19 cellular contexts compared by ENCODE assay signal in genomic region chr16:30127994-30128393, GRCh38. TPM values are rescaled to one million over a fixed set of nuclear protein-coding genes. Genes with fewer than 3 reads are reported as not detected.
DNase-seq lines count a peak whose midpoint lies in the region; ATAC-seq, FAIRE-seq and TF ChIP-seq lines count a peak whose summit lies in the region.
"Had no signal": no experiment of that assay in that cellular context is flagged by ENCODE, and none has a peak within 500 bp of the region (broad histone marks: within the 10 kb centered on the region; RNA-seq: fewer than 3 reads in every experiment).

No MANE protein-coding gene starts in this region.

- no peak for ATAC-seq in DND-41 (ENCODE audit: insufficient read depth, low read depth)
- ATAC-seq: CD8-positive, alpha-beta T cell had no signal

- H3K9me3 ChIP-seq in DND-41 (ENCODE audit: insufficient read depth, low read length, severe bottlenecking) (no peaks in the 10 kb centered on the region), HEK293 (ENCODE audit: control insufficient read depth, insufficient read depth, low read depth, low read length) (no peaks in the 10 kb centered on the region), H1 (ENCODE audit: insufficient read depth in 2 of 2, low read depth in 1 of 2, low read length in 1 of 2) (no peaks in the 10 kb centered on the region)

- H3K4me3 ChIP-seq in DND-41 (ENCODE audit: low read depth in 1 of 2, low read length in 2 of 2) (no peak overlapping the region), HEK293 (ENCODE audit: low read depth, low read length) (no peak overlapping the region), H1 (ENCODE audit: extremely low read depth in 1 of 4, insufficient read depth in 2 of 4, low read depth in 3 of 4, low read length in 4 of 4) (no peak overlapping the region)
- H3K4me3 ChIP-seq: BLaER1 treated with 17β-estradiol and CSF1 and Interleukin-3, amounts not matched to agents 10 nM and 100 nM had no signal

- H3K79me2 ChIP-seq in DND-41 (ENCODE audit: insufficient read depth, low read length) (peaks cover 5% of the 10 kb centered on the region), H1 (ENCODE audit: control insufficient read depth in 1 of 2, insufficient read depth in 2 of 2, low read length in 2 of 2) (no peaks in the 10 kb centered on the region)

- no peak overlapping the region for H2AK5ac ChIP-seq in H1 (ENCODE audit: low read depth, low read length)

- no peak overlapping the region for H3K14ac ChIP-seq in H1 (ENCODE audit: insufficient read length)

- no peak overlapping the region for H3K18ac ChIP-seq in H1 (ENCODE audit: extremely low read depth, low read length)

- H2BK5ac ChIP-seq in H1 (ENCODE audit: low read depth, low read length), result no peak overlapping the region

- no peak overlapping the region for H3K23ac ChIP-seq in H1 (ENCODE audit: insufficient read length)

- no peak overlapping the region for H3K27ac ChIP-seq in DND-41 (ENCODE audit: low read length)
- H3K27ac ChIP-seq in HEK293 (ENCODE audit: extremely low read depth, low read depth, low read length), result no peak overlapping the region
- H3K27ac ChIP-seq in H1 (ENCODE audit: low read depth, low read length), result no peak overlapping the region
- H3K27ac ChIP-seq: BLaER1 treated with 17β-estradiol and CSF1 and Interleukin-3, amounts not matched to agents 10 nM and 100 nM had no signal

- H3K36me3 ChIP-seq in DND-41 (ENCODE audit: insufficient read depth, low read length) (no peaks in the 10 kb centered on the region), HEK293 (ENCODE audit: control insufficient read depth in 2 of 2, insufficient read depth in 1 of 2, low read length in 2 of 2) (no peaks in the 10 kb centered on the region), H1 (ENCODE audit: control insufficient read depth in 2 of 4, insufficient read depth in 4 of 4, low read length in 3 of 4) (no peaks in the 10 kb centered on the region)
- H3K36me3 ChIP-seq: BLaER1 treated with 17β-estradiol and CSF1 and Interleukin-3, amounts not matched to agents 10 nM and 100 nM had no signal

- peaks cover 4% of the 10 kb centered on the region; the same call in 1 of the 2 replicates for H3K23me2 ChIP-seq in H1 (ENCODE audit: low read depth, low read length)

- no peak for FAIRE-seq in H1 (lab: Jason Lieb, UNC)
- FAIRE-seq: GM12891, GM19239, H54 had no signal

- no peaks in the 10 kb centered on the region for H3K79me1 ChIP-seq in H1 (ENCODE audit: low read depth, low read length)

- H3K27me3 ChIP-seq in DND-41 (ENCODE audit: insufficient read depth, low read length, poor library complexity) (no peaks in the 10 kb centered on the region), H1 (replicated peaks in 1 of 4; ENCODE audit: control insufficient read depth in 3 of 4, extremely low read depth in 1 of 4, insufficient read depth in 3 of 4, low read length in 3 of 4) (peaks cover 0 to 2% (median under 1%) of the 10 kb centered on the region in 4 experiments; a peak in 2 of 7 replicates)
- H3K27me3 ChIP-seq: BLaER1 treated with 17β-estradiol and CSF1 and Interleukin-3, amounts not matched to agents 10 nM and 100 nM had no signal

- H4K91ac ChIP-seq in H1 (replicated peaks; ENCODE audit: insufficient read length, low read length), result no peak overlapping the region

- no peaks in the 10 kb centered on the region for H4K20me1 ChIP-seq in DND-41 (ENCODE audit: insufficient read depth, low read length)
- H4K20me1 ChIP-seq in H1 (replicated peaks in 1 of 2; ENCODE audit: control insufficient read depth in 1 of 2, insufficient read depth in 2 of 2, low read length in 2 of 2), result no peaks in the 10 kb centered on the region
- H4K20me1 ChIP-seq: BLaER1 treated with 17β-estradiol and CSF1 and Interleukin-3, amounts not matched to agents 10 nM and 100 nM had no signal

- no peak for TF ChIP-seq EP300 in H1 (IDR thresholded peaks at IDR 0.05; ENCODE audit: borderline replicate concordance in 1 of 2, low read depth in 2 of 2, low read length in 2 of 2)

- H3K4ac ChIP-seq in H1 (replicated peaks; ENCODE audit: insufficient read length, low read depth, low read length), result no peak overlapping the region

- H2BK12ac ChIP-seq in H1 (ENCODE audit: low read depth, low read length), result no peak overlapping the region

- TF ChIP-seq RAD21 in H1 (IDR thresholded peaks at IDR 0.05 in 1 of 2, conservative IDR thresholded peaks at IDR 0.05 in 1 of 2; ENCODE audit: low read depth in 2 of 2, low read length in 2 of 2), result no peak

- no peak overlapping the region for H4K8ac ChIP-seq in H1 (ENCODE audit: extremely low read depth, insufficient read depth, low read length)

- DNase-seq in DND-41 (no peak), H1 (ENCODE audit: low read depth in 1 of 2, low spot score in 2 of 2) (no peak), NCI-H1930 (lab: John Stamatoyannopoulos, UW) (no peak)
- no peak for DNase-seq in activated CD4-positive, alpha-beta T cell treated with anti-CD3 and anti-CD28 coated beads, Interleukin-2, amount 50 U/mL, for 1 hour
- DNase-seq: Calu3; CD8-positive, alpha-beta T cell; DMS79 treated with DMSO at 0.1 percent for 48 hours; EL; HCEC 1CT; HFFc6; Karpas-422; KBM-7 had no signal

- no peak overlapping the region for H2BK15ac ChIP-seq in H1 (ENCODE audit: low read length)

- H3K9ac ChIP-seq in DND-41 (ENCODE audit: low read depth, low read length) (no peak overlapping the region), H1 (replicated peaks in 1 of 4; ENCODE audit: extremely low read depth in 1 of 4, low read depth in 3 of 4, low read length in 3 of 4) (no peak overlapping the region)
- H3K9ac ChIP-seq: BLaER1 treated with 17β-estradiol and CSF1 and Interleukin-3, amounts not matched to agents 10 nM and 100 nM had no signal

- TF ChIP-seq CTCF in DND-41 (IDR thresholded peaks at IDR 0.05; ENCODE audit: borderline replicate concordance, extremely low read depth, low read length, poor library complexity, severe bottlenecking), result no peak
- TF ChIP-seq CTCF in HEK293 (tag by site-specific recombination; IDR thresholded peaks at IDR 0.05), result no peak
- no peak for TF ChIP-seq CTCF in H1 (IDR thresholded peaks at IDR 0.05; ENCODE audit: control extremely low read depth in 1 of 3, insufficient read depth in 1 of 3, low read depth in 1 of 3, low read length in 3 of 3)

- POLR2A ChIA-PET in HEK293 (lab: Yijun Ruan, JAX), result no interaction called here
- POLR2A ChIA-PET in H1 (lab: Charles Lee; ENCODE audit: partially characterized antibody), result no interaction called here

- no peak overlapping the region for H2BK120ac ChIP-seq in H1 (replicated peaks; ENCODE audit: low read depth, low read length)

- no peak overlapping the region for H2BK20ac ChIP-seq in H1 (ENCODE audit: low read length)

- CTCF ChIA-PET in HEK293 (lab: Yijun Ruan, JAX), result interaction anchor here (1.0 kb wide), 1 partner anchor 62 kb away, joined by 4 read pairs; no protein-coding TSS in a partner anchor
- CTCF ChIA-PET in H1 (lab: Charles Lee; ENCODE audit: partially characterized antibody), result interaction anchor here (1.0 to 1.8 kb wide), 4 partner anchors 16 to 73 kb away, joined by 3 to 7 read pairs (median 4); no protein-coding TSS in a partner anchor

- no peak overlapping the region for H4K5ac ChIP-seq in H1 (ENCODE audit: insufficient read length, low read depth, low read length)

- H3K56ac ChIP-seq in H1 (replicated peaks; ENCODE audit: insufficient read length, low read depth, low read length), result no peak overlapping the region

- H3K4me1 ChIP-seq in DND-41 (ENCODE audit: insufficient read depth, low read length) (peaks cover 37% of the 10 kb centered on the region), HEK293 (ENCODE audit: control insufficient read depth, insufficient read depth, low read length) (no peaks in the 10 kb centered on the region; the same call in 1 of the 2 replicates), H1 (replicated peaks in 1 of 4; ENCODE audit: control insufficient read depth in 3 of 4, insufficient read depth in 4 of 4, low read length in 3 of 4) (no peaks in the 10 kb centered on the region)

- H3K4me2 ChIP-seq in DND-41 (ENCODE audit: insufficient read depth, low read length) (no peak overlapping the region), H1 (ENCODE audit: insufficient read depth in 1 of 2, low read depth in 2 of 2, low read length in 2 of 2) (no peak overlapping the region)
- H3K4me2 ChIP-seq: BLaER1 treated with 17β-estradiol and CSF1 and Interleukin-3, amounts not matched to agents 10 nM and 100 nM had no signal

- H2AFZ ChIP-seq in DND-41 (ENCODE audit: low read depth, low read length) (0 out of 2 replicates have a peak overlapping the region, but pooled peaks have one; percentile 44), H1 (ENCODE audit: low read length) (0 out of 2 replicates have a peak overlapping the region, but pooled peaks have one; percentile 8)

- no peak for TF ChIP-seq POLR2A in H1 (IDR thresholded peaks at IDR 0.05; ENCODE audit: control extremely low read depth in 1 of 2, low read depth in 2 of 2, low read length in 2 of 2)

- WGBS in H1 (ENCODE audit: extremely low coverage in 1 of 2, insufficient coverage in 1 of 2, insufficient read length in 1 of 2, insufficient replicate concordance in 2 of 2, low coverage in 1 of 2, low lambda C conversion rate in 2 of 2, missing lambda C conversion rate in 1 of 2), 2 experiments, result 91% methylated on average over 1 of the region's 1 CpG; no CpG with 5 or more reads in 1 of the 2 experiments

RNA-seq across cellular contexts. Expression of gene MAPK3, which starts 5.0 kb away (rescaled TPM):
- 28.7 and 40.1 TPM in 2 replicates for total RNA-seq in H1 (2021; fragmentation: NEBNext Ultra II Directional; extraction: Animal tissue kit (Norgen Biotek cat#: 25700))
- 67.9 and 96.1 TPM in 2 replicates for polyA plus RNA-seq in H1 (2011; rRNA removed)
- polyA plus RNA-seq in H1 (2011; cell fraction: cytosol; rRNA removed), result 37.9 TPM
- 60.8 TPM for polyA plus RNA-seq in H1 (2011; cell fraction: nucleus; rRNA removed)
- 26.6 to 38.0 TPM (median 31.9 TPM) in 4 replicates for polyA plus RNA-seq in H1 (2012, experiment 1 of 2)
- 49.5 TPM for polyA plus RNA-seq in H1 (2012, experiment 2 of 2)
- 38.1 TPM for polyA plus RNA-seq in H1 (2013, experiment 1 of 2)
- polyA plus RNA-seq in H1 (2013, experiment 2 of 2), result 43.5 TPM
- polyA minus RNA-seq in H1 (2011; rRNA and poly(A)+ RNA removed), result 17.3 and 24.2 TPM in 2 replicates
- 11.2 TPM for polyA minus RNA-seq in H1 (2011; cell fraction: cytosol; rRNA and poly(A)+ RNA removed)
- polyA minus RNA-seq in H1 (2011; cell fraction: nucleus; rRNA and poly(A)+ RNA removed), result 17.0 TPM

RNA-seq across cellular contexts. Expression of gene GDPD3, which starts 14.7 kb away (rescaled TPM):
- total RNA-seq in H1 (2021; fragmentation: NEBNext Ultra II Directional; extraction: Animal tissue kit (Norgen Biotek cat#: 25700)), result 1.5 TPM in 1 of 2 replicates, not detected in the other
- 0.20 and 0.30 TPM in 2 replicates for polyA plus RNA-seq in H1 (2011; rRNA removed)
- 0.35 TPM for polyA plus RNA-seq in H1 (2011; cell fraction: cytosol; rRNA removed)
- polyA plus RNA-seq in H1 (2011; cell fraction: nucleus; rRNA removed), result 1.7 TPM
- polyA plus RNA-seq in H1 (2012, experiment 1 of 2), result 1.9 to 4.0 TPM (median 2.5 TPM) in 4 replicates
- 0.29 TPM for polyA plus RNA-seq in H1 (2012, experiment 2 of 2)
- 1.3 TPM for polyA plus RNA-seq in H1 (2013, experiment 1 of 2)
- 1.7 TPM for polyA plus RNA-seq in H1 (2013, experiment 2 of 2)
- not detected in 2 replicates for polyA minus RNA-seq in H1 (2011; rRNA and poly(A)+ RNA removed)
- not detected for polyA minus RNA-seq in H1 (2011; cell fraction: cytosol; rRNA and poly(A)+ RNA removed)
- not detected for polyA minus RNA-seq in H1 (2011; cell fraction: nucleus; rRNA and poly(A)+ RNA removed)
- total RNA-seq: G401 had no signal

RNA-seq across cellular contexts. Expression of gene YPEL3, which starts 32.0 kb away (rescaled TPM):
- 40.3 and 43.2 TPM in 2 replicates for total RNA-seq in H1 (2021; fragmentation: NEBNext Ultra II Directional; extraction: Animal tissue kit (Norgen Biotek cat#: 25700))
- polyA plus RNA-seq in H1 (2011; rRNA removed), result 53.3 and 91.8 TPM in 2 replicates
- 49.2 TPM for polyA plus RNA-seq in H1 (2011; cell fraction: cytosol; rRNA removed)
- 126 TPM for polyA plus RNA-seq in H1 (2011; cell fraction: nucleus; rRNA removed)
- 53.5 to 72.5 TPM (median 65.8 TPM) in 4 replicates for polyA plus RNA-seq in H1 (2012, experiment 1 of 2)
- polyA plus RNA-seq in H1 (2012, experiment 2 of 2), result 62.9 TPM
- 35.3 TPM for polyA plus RNA-seq in H1 (2013, experiment 1 of 2)
- 36.6 TPM for polyA plus RNA-seq in H1 (2013, experiment 2 of 2)
- polyA minus RNA-seq in H1 (2011; rRNA and poly(A)+ RNA removed), result 10.7 and 15.9 TPM in 2 replicates
- 17.5 TPM for polyA minus RNA-seq in H1 (2011; cell fraction: cytosol; rRNA and poly(A)+ RNA removed)
- 27.2 TPM for polyA minus RNA-seq in H1 (2011; cell fraction: nucleus; rRNA and poly(A)+ RNA removed)
- total RNA-seq: G401 had no signal

RNA-seq across cellular contexts. Expression of gene TBX6, which starts 36.3 kb away (rescaled TPM):
- total RNA-seq in H1 (2021; fragmentation: NEBNext Ultra II Directional; extraction: Animal tissue kit (Norgen Biotek cat#: 25700)), result 2.3 and 2.8 TPM in 2 replicates
- 2.2 and 3.6 TPM in 2 replicates for polyA plus RNA-seq in H1 (2011; rRNA removed)
- 1.5 TPM for polyA plus RNA-seq in H1 (2011; cell fraction: cytosol; rRNA removed)
- polyA plus RNA-seq in H1 (2011; cell fraction: nucleus; rRNA removed), result 4.9 TPM
- polyA plus RNA-seq in H1 (2012, experiment 1 of 2), result 2.1 to 4.8 TPM (median 3.4 TPM) in 4 replicates
- 3.3 TPM for polyA plus RNA-seq in H1 (2012, experiment 2 of 2)
- polyA plus RNA-seq in H1 (2013, experiment 1 of 2), result 2.4 TPM
- 2.0 TPM for polyA plus RNA-seq in H1 (2013, experiment 2 of 2)
- 0.20 and 0.44 TPM in 2 replicates for polyA minus RNA-seq in H1 (2011; rRNA and poly(A)+ RNA removed)
- polyA minus RNA-seq in H1 (2011; cell fraction: cytosol; rRNA and poly(A)+ RNA removed), result 1.6 TPM
- 1.8 TPM for polyA minus RNA-seq in H1 (2011; cell fraction: nucleus; rRNA and poly(A)+ RNA removed)
- total RNA-seq: A172, G401 had no signal

RNA-seq across cellular contexts. Expression of gene PPP4C, which starts 52.2 kb away (rescaled TPM):
- total RNA-seq in H1 (2021; fragmentation: NEBNext Ultra II Directional; extraction: Animal tissue kit (Norgen Biotek cat#: 25700)), result 148 TPM in 2 replicates
- polyA plus RNA-seq in H1 (2011; rRNA removed), result 298 and 355 TPM in 2 replicates
- 266 TPM for polyA plus RNA-seq in H1 (2011; cell fraction: cytosol; rRNA removed)
- 241 TPM for polyA plus RNA-seq in H1 (2011; cell fraction: nucleus; rRNA removed)
- 134 to 209 TPM (median 190 TPM) in 4 replicates for polyA plus RNA-seq in H1 (2012, experiment 1 of 2)
- 229 TPM for polyA plus RNA-seq in H1 (2012, experiment 2 of 2)
- 96.9 TPM for polyA plus RNA-seq in H1 (2013, experiment 1 of 2)
- 101 TPM for polyA plus RNA-seq in H1 (2013, experiment 2 of 2)
- 329 and 355 TPM in 2 replicates for polyA minus RNA-seq in H1 (2011; rRNA and poly(A)+ RNA removed)
- polyA minus RNA-seq in H1 (2011; cell fraction: cytosol; rRNA and poly(A)+ RNA removed), result 125 TPM
- 62.4 TPM for polyA minus RNA-seq in H1 (2011; cell fraction: nucleus; rRNA and poly(A)+ RNA removed)
